In genomic region chr6:93416575-93417420, GRCh38 we compare ENCODE assay signal across 9 cellular contexts. TPM values are rescaled to one million over a fixed set of nuclear protein-coding genes. Genes with fewer than 3 reads are reported as not detected.
DNase-seq lines count a peak whose midpoint lies in the region; ATAC-seq and TF ChIP-seq lines count a peak whose summit lies in the region.
"Had no signal": no experiment of that assay in that cellular context is flagged by ENCODE, and none has a peak within 500 bp of the region (broad histone marks: within the 10 kb centered on the region; RNA-seq: fewer than 3 reads in every experiment).

No MANE protein-coding gene starts in this region.

- H3K4me1 Mint-ChIP-seq in mesothelial cell of epicardium, result peaks cover 27% of the 10 kb centered on the region

- H3K36me3 ChIP-seq in SK-N-SH (replicated peaks in 1 of 2; ENCODE audit: control insufficient read depth in 1 of 2, insufficient read depth in 2 of 2, low read length in 1 of 2), result no peaks in the 10 kb centered on the region
- H3K36me3 ChIP-seq in urinary bladder (ENCODE audit: insufficient read depth), result no peaks in the 10 kb centered on the region

- H3K4me3 ChIP-seq in SK-N-SH (ENCODE audit: low read depth in 2 of 2, low read length in 1 of 2) (no peak overlapping the region), urinary bladder (ENCODE audit: low read depth, low read length) (peak overlapping the region; percentile 93)

- no peak for TF ChIP-seq RAD21 in SK-N-SH (IDR thresholded peaks at IDR 0.05; ENCODE audit: low read length)

- no peak for TF ChIP-seq EP300 in SK-N-SH (IDR thresholded peaks at IDR 0.05; ENCODE audit: borderline replicate concordance in 1 of 2, low read depth in 1 of 2, low read length in 1 of 2)

- no peaks in the 10 kb centered on the region for H3K9me3 ChIP-seq in SK-N-SH

- peaks cover 36% of the 10 kb centered on the region for H3K27me3 Mint-ChIP-seq in mesothelial cell of epicardium (ENCODE audit: low read depth)

- no peak for ATAC-seq in SK-N-SH treated with all-trans-retinoic acid at 6 μM for 48 hours

- WGBS in SK-N-SH (ENCODE audit: low lambda C conversion rate), result 6% methylated on average over 24 of the region's 76 CpGs
- WGBS in urinary bladder, result under 1% methylated on average over 76 of the region's 76 CpGs

- POLR2A ChIA-PET in SK-N-SH (lab: Yijun Ruan, JAX), result no interaction called here

- H3K27ac ChIP-seq in SK-N-SH (ENCODE audit: low read depth in 2 of 2, low read length in 1 of 2) (no peak overlapping the region), urinary bladder (ENCODE audit: low read depth) (no peak overlapping the region)

- H3F3A ChIP-seq in SK-N-SH (replicated peaks; ENCODE audit: insufficient read depth), result no peaks in the 10 kb centered on the region

- peaks cover 46% of the 10 kb centered on the region for H3K27me3 ChIP-seq in SK-N-SH (ENCODE audit: insufficient read depth)

- TF ChIP-seq CTCF in SK-N-SH (IDR thresholded peaks at IDR 0.05) (no peak), mesothelial cell of epicardium (IDR thresholded peaks at IDR 0.05; ENCODE audit: unreplicated experiment) (no peak)

- DNase-seq in SK-N-SH, result peak; percentile 31
- DNase-seq in NCI-H510A treated with DMSO at 0.1 percent for 48 hours (lab: John Stamatoyannopoulos, UW), result peak; percentile 63
- DNase-seq in dermis blood vessel endothelial cell, result peak; percentile 18
- peak; percentile 20 to 54 for DNase-seq in mesothelial cell of epicardium (ENCODE audit: low spot score in 2 of 2, unreplicated experiment in 2 of 2)
- DNase-seq in SKM-1 (lab: John Stamatoyannopoulos, UW; ENCODE audit: unreplicated experiment), result no peak
- no peak for DNase-seq in SKM-1 treated with dmso at 0.1 percent for 144 hours (lab: John Stamatoyannopoulos, UW; ENCODE audit: unreplicated experiment)

- no peaks in the 10 kb centered on the region for H3K79me2 ChIP-seq in SK-N-SH (ENCODE audit: insufficient read depth)

- H4K20me1 ChIP-seq in SK-N-SH (ENCODE audit: insufficient read depth), result no peaks in the 10 kb centered on the region

- H3K27ac Mint-ChIP-seq in mesothelial cell of epicardium, result no peak overlapping the region

- H3K9me3 Mint-ChIP-seq in mesothelial cell of epicardium, result no peaks in the 10 kb centered on the region

- CTCF ChIA-PET in SK-N-SH (lab: Yijun Ruan, JAX), result no interaction called here

- H3K9ac ChIP-seq in SK-N-SH, result no peak overlapping the region

- peak overlapping the region; percentile 80 for H3K4me2 ChIP-seq in SK-N-SH

- no peaks in the 10 kb centered on the region for H3K9me2 ChIP-seq in SK-N-SH

- peaks cover 0 to 10% of the 10 kb centered on the region in 2 experiments; a peak in 2 of 4 replicates for H3K4me1 ChIP-seq in SK-N-SH (ENCODE audit: control insufficient read depth in 1 of 2, insufficient read depth in 2 of 2, low read depth in 1 of 2, low read length in 1 of 2)
- no peaks in the 10 kb centered on the region for H3K4me1 ChIP-seq in urinary bladder (ENCODE audit: insufficient read depth)

- H3K4me3 Mint-ChIP-seq in mesothelial cell of epicardium, result peak overlapping the region; percentile 95

- H2AFZ ChIP-seq in SK-N-SH (ENCODE audit: low read depth), result peak overlapping the region; percentile 51; the same call in 1 of the 2 replicates

- H3K36me3 Mint-ChIP-seq in mesothelial cell of epicardium, result no peaks in the 10 kb centered on the region

TF ChIP-seq in SK-N-SH, 30 proteins besides CTCF, POLR2A, EP300 and RAD21:
- no peak for TF ChIP-seq MAX (IDR thresholded peaks at IDR 0.05; ENCODE audit: low read depth)
- TF ChIP-seq RCOR1 (IDR thresholded peaks at IDR 0.05; ENCODE audit: low read length), result no peak
- TF ChIP-seq FOXM1 (IDR thresholded peaks at IDR 0.05; ENCODE audit: low read depth), result no peak
- TF ChIP-seq MXI1 (IDR thresholded peaks at IDR 0.05; ENCODE audit: low read depth, low read length), result no peak
- no peak for TF ChIP-seq TCF12 (IDR thresholded peaks at IDR 0.05)
- TF ChIP-seq MEF2A (IDR thresholded peaks at IDR 0.05; ENCODE audit: borderline replicate concordance, low read depth), result no peak
- no peak for TF ChIP-seq RFX5 (IDR thresholded peaks at IDR 0.05; ENCODE audit: low read length)
- no peak for TF ChIP-seq FOSL2 (IDR thresholded peaks at IDR 0.05; ENCODE audit: borderline replicate concordance, low read depth)
- TF ChIP-seq SMC3 (IDR thresholded peaks at IDR 0.05; ENCODE audit: low read depth, low read length), result no peak
- TF ChIP-seq USF1 (IDR thresholded peaks at IDR 0.05; ENCODE audit: borderline replicate concordance, low read depth), result no peak
- no peak for TF ChIP-seq TAF1 (IDR thresholded peaks at IDR 0.05; ENCODE audit: borderline replicate concordance, low read depth, low read length)
- no peak for TF ChIP-seq SIN3A (IDR thresholded peaks at IDR 0.05; ENCODE audit: borderline replicate concordance, low read depth, low read length)
- TF ChIP-seq FOXJ3 (CRISPR knock-in tag; IDR thresholded peaks at IDR 0.05), result no peak

TF ChIP-seq in SK-N-SH treated with all-trans-retinoic acid at 6 μM for 48 hours, 23 proteins besides CTCF, POLR2A, EP300 and RAD21:
- TF ChIP-seq TSHZ2 (CRISPR knock-in tag; IDR thresholded peaks at IDR 0.05) (no peak), PPARA (CRISPR knock-in tag; IDR thresholded peaks at IDR 0.05; ENCODE audit: borderline replicate concordance) (no peak), SNAI2 (CRISPR knock-in tag; IDR thresholded peaks at IDR 0.05) (no peak), PATZ1 (CRISPR knock-in tag; IDR thresholded peaks at IDR 0.05; ENCODE audit: borderline replicate concordance) (no peak), ESRRG (CRISPR knock-in tag; IDR thresholded peaks at IDR 0.05) (no peak), TOX (CRISPR knock-in tag; IDR thresholded peaks at IDR 0.05; ENCODE audit: borderline replicate concordance) (no peak), CSDC2 (CRISPR knock-in tag; IDR thresholded peaks at IDR 0.05) (no peak), RARB (CRISPR knock-in tag; IDR thresholded peaks at IDR 0.05) (no peak), CREB5 (CRISPR knock-in tag; IDR thresholded peaks at IDR 0.05; ENCODE audit: low read depth) (no peak)

RNA-seq across cellular contexts. Expression of gene EPHA7, which starts 2.6 kb away (rescaled TPM):
- polyA plus RNA-seq in SK-N-SH (2012; rRNA removed) (under 0.01 TPM in 1 of 2 replicates, not detected in the other), urinary bladder (11.0 TPM)
- not detected in 2 replicates for polyA plus RNA-seq in SK-N-SH (2012; cell fraction: cytosol; rRNA removed)
- not detected in 2 replicates for polyA plus RNA-seq in SK-N-SH (2012; cell fraction: nucleus; rRNA removed)
- total RNA-seq in dermis blood vessel endothelial cell (under 0.01 TPM in 2 replicates), mesothelial cell of epicardium (11.3 to 12.4 TPM (median 11.7 TPM) in 3 replicates), urinary bladder (75.9 TPM)
- polyA plus RNA-seq: BJ had no signal

Comparison
In these comparisons a context has a peak if more than half of its experiments do, and no peak if none do; other contexts are left out.
1. DNase-seq: peak in SK-N-SH (single experiment), NCI-H510A treated with DMSO at 0.1 percent for 48 hours (single experiment), dermis blood vessel endothelial cell (single experiment) and mesothelial cell of epicardium (2 of 2); none in SKM-1 (single experiment) and SKM-1 treated with dmso at 0.1 percent for 144 hours (single experiment).
2. RNA of gene EPHA7, which starts 2.6 kb away (total RNA-seq): 75.9 TPM in urinary bladder (single experiment) and 11.3 to 12.4 TPM in mesothelial cell of epicardium; under 0.01 TPM in dermis blood vessel endothelial cell; every median in the first group is over 10 times any median in the second.